1 cellular context compared by ENCODE assay signal in the genomic region with DNA sequence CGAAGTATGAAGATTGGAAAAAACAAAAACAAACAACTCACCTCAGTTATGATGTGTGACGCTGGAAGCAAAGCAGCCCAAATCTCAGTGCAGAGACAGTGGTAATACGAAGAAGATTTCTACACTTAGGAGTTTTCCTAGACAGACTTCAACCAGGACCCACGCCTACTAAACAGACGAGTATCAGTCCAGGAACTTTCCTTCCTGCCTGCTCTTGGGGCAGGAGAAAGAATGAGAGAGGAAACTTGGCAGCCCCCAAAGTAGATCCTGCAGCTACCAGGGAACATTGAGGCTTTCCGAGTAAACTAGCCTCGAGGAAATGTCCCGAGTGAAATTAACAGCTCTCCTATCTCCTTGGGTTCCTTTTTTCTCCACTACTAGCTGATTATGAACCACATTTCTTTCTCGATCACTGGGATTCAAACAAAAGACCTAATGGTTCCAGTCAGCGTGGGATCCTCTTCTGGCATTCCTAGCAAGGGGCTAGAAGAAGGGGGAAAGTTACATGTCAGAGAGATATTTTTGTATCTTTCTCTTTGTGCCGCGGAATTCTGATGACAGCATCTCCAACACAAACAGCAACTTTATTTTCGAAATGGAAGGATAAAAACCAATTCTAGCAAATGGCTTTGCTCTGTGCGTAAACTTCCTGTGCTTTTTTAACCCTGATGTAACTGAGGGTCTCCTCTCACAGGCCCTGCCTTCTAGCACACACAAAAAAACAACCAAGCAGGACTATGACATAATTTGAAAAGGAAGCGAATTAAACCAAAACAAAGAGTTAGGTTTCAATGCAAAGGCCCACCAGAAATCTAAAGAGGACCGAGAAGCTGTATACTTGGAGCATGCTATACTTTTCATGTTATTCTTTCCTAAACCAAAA.
TF ChIP-seq lines count a peak whose summit lies in the region.

No MANE protein-coding gene starts in this region.

TF ChIP-seq in H1, 55 proteins besides CTCF, POLR2A, EP300 and RAD21:
- TF ChIP-seq CBX5 (IDR thresholded peaks at IDR 0.05; ENCODE audit: low read depth, low read length) (no peak), SIRT6 (IDR thresholded peaks at IDR 0.05; ENCODE audit: low read length) (no peak), ZNF274 (IDR thresholded peaks at IDR 0.05; ENCODE audit: borderline replicate concordance, extremely low read depth, low read length) (no peak), SRF (IDR thresholded peaks at IDR 0.05; ENCODE audit: low read depth, low read length) (no peak), BACH1 (IDR thresholded peaks at IDR 0.05; ENCODE audit: low read length) (no peak), EGR1 (IDR thresholded peaks at IDR 0.05; ENCODE audit: borderline replicate concordance, low read depth, low read length) (no peak), YY1 (IDR thresholded peaks at IDR 0.05; ENCODE audit: low read depth, low read length) (no peak), CREB1 (IDR thresholded peaks at IDR 0.05) (no peak), TBP (IDR thresholded peaks at IDR 0.05; ENCODE audit: low read depth, low read length) (no peak), PHF8 (conservative IDR thresholded peaks at IDR 0.05; ENCODE audit: low read depth, low read length) (no peak), RXRA (IDR thresholded peaks at IDR 0.05; ENCODE audit: insufficient read depth, low read depth, low read length) (no peak)
